Comparison of ENCODE assay signal across 1 cellular context in the genomic region with DNA sequence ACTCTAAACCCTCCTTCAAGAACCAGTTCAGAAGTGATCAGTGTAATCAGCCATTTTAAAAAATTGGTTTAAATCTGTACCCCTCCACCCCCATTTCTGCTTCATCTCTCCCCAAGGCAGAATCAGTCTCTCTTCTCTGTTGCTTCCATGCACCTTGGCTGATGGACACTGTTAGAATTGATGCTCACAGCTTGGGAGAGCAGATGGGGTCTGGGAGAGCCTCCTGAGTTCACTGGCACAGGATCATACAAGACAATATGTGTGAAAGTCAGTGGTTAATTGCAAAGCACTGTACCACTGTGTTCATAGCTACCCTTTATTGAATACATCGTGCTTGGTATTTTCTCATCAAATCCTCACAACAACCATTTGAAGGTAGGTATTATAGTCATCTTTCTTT.
TF ChIP-seq lines count a peak whose summit lies in the region.

No MANE protein-coding gene starts in this region.

TF ChIP-seq in GM23338, 12 proteins besides CTCF, POLR2A, EP300 and RAD21 (continued from another document):
- TF ChIP-seq, protein P1, sequence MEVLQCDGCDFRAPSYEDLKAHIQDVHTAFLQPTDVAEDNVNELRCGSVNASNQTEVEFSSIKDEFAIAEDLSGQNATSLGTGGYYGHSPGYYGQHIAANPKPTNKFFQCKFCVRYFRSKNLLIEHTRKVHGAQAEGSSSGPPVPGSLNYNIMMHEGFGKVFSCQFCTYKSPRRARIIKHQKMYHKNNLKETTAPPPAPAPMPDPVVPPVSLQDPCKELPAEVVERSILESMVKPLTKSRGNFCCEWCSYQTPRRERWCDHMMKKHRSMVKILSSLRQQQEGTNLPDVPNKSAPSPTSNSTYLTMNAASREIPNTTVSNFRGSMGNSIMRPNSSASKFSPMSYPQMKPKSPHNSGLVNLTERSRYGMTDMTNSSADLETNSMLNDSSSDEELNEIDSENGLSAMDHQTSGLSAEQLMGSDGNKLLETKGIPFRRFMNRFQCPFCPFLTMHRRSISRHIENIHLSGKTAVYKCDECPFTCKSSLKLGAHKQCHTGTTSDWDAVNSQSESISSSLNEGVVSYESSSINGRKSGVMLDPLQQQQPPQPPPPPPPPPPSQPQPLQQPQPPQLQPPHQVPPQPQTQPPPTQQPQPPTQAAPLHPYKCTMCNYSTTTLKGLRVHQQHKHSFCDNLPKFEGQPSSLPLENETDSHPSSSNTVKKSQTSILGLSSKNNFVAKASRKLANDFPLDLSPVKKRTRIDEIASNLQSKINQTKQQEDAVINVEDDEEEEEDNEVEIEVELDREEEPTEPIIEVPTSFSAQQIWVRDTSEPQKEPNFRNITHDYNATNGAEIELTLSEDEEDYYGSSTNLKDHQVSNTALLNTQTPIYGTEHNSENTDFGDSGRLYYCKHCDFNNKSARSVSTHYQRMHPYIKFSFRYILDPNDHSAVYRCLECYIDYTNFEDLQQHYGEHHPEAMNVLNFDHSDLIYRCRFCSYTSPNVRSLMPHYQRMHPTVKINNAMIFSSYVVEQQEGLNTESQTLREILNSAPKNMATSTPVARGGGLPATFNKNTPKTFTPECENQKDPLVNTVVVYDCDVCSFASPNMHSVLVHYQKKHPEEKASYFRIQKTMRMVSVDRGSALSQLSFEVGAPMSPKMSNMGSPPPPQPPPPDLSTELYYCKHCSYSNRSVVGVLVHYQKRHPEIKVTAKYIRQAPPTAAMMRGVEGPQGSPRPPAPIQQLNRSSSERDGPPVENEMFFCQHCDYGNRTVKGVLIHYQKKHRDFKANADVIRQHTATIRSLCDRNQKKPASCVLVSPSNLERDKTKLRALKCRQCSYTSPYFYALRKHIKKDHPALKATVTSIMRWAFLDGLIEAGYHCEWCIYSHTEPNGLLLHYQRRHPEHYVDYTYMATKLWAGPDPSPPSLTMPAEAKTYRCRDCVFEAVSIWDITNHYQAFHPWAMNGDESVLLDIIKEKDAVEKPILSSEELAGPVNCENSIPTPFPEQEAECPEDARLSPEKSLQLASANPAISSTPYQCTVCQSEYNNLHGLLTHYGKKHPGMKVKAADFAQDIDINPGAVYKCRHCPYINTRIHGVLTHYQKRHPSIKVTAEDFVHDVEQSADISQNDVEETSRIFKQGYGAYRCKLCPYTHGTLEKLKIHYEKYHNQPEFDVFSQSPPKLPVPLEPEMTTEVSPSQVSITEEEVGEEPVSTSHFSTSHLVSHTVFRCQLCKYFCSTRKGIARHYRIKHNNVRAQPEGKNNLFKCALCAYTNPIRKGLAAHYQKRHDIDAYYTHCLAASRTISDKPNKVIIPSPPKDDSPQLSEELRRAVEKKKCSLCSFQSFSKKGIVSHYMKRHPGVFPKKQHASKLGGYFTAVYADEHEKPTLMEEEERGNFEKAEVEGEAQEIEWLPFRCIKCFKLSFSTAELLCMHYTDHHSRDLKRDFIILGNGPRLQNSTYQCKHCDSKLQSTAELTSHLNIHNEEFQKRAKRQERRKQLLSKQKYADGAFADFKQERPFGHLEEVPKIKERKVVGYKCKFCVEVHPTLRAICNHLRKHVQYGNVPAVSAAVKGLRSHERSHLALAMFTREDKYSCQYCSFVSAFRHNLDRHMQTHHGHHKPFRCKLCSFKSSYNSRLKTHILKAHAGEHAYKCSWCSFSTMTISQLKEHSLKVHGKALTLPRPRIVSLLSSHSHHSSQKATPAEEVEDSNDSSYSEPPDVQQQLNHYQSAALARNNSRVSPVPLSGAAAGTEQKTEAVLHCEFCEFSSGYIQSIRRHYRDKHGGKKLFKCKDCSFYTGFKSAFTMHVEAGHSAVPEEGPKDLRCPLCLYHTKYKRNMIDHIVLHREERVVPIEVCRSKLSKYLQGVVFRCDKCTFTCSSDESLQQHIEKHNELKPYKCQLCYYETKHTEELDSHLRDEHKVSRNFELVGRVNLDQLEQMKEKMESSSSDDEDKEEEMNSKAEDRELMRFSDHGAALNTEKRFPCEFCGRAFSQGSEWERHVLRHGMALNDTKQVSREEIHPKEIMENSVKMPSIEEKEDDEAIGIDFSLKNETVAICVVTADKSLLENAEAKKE (CRISPR knock-in tag; IDR thresholded peaks at IDR 0.05) = no peak
- TF ChIP-seq EZH2 (IDR thresholded peaks at IDR 0.05; ENCODE audit: low read depth, unreplicated experiment) = no peak
